ENCODE assay signal across 8 cellular contexts in genomic region chr16:19067349-19068236, GRCh38. TPM values are rescaled to one million over a fixed set of nuclear protein-coding genes. Genes with fewer than 3 reads are reported as not detected.
DNase-seq lines count a peak whose midpoint lies in the region; ATAC-seq, FAIRE-seq and TF ChIP-seq lines count a peak whose summit lies in the region.

COQ7 (plus strand) TSS chr16:19067614; CDS start chr16:19067665, 51 bp downstream.

- in situ Hi-C loops in HepG2 (cut with HindIII; ENCODE audit: extremely low pct_ligation_motif_present, low pct_unique_long_range_greater_than_20kb), result no loop called here

- H3K4me2 ChIP-seq in HepG2 (ENCODE audit: low read depth, low read length), result peak within 1 kb of the TSS; percentile 86

- TF ChIP-seq EP300 in HepG2 (IDR thresholded peaks at IDR 0.05; ENCODE audit: low read depth in 2 of 2, low read length in 2 of 2) (peak in 1 of 2 experiments; percentile 82; a peak in 1 of 4 replicates), HepG2 (CRISPR knock-in tag; IDR thresholded peaks at IDR 0.05; ENCODE audit: borderline replicate concordance) (no peak)

- no peaks in the 10 kb centered on the region for H4K20me1 ChIP-seq in HepG2 (ENCODE audit: insufficient read depth, low read length)

- H3K27me3 Mint-ChIP-seq in CD14-positive monocyte (ENCODE audit: low read depth in 3 of 3), result peaks cover 0 to 3% (median 2%) of the 10 kb centered on the region in 3 donors
- H3K27me3 Mint-ChIP-seq in activated CD4-positive, alpha-beta memory T cell treated with anti-CD3 and anti-CD28 coated beads for 36 hours, result no peaks in the 10 kb centered on the region

- intact Hi-C loops in CD14-positive monocyte (cut with micrococcal nuclease) (loop anchor here in 1 of 2 donors (5.0 to 10.0 kb wide), 4 partner anchors 265 to 647 kb away; partner anchors contain the start of genes ARL6IP1, CCP110, GDE1 and IQCK), HepG2 (cut with micrococcal nuclease; ENCODE audit: unreplicated experiment) (loop anchor here (2.0 kb wide), 1 partner anchor 267 kb away; the partner anchor contains the start of gene ARL6IP1)
- intact Hi-C loops in activated CD4-positive, alpha-beta memory T cell treated with anti-CD3 and anti-CD28 coated beads for 36 hours (cut with micrococcal nuclease), result loop anchor here (2.0 to 5.0 kb wide), 5 partner anchors 141 to 487 kb away; partner anchors contain the start of genes ARL6IP1, CCP110, GDE1 and SMG1

- H3K9ac ChIP-seq in HepG2 (ENCODE audit: insufficient read depth, low read depth, low read length), result peak within 1 kb of the TSS; percentile 98

- peaks cover 5 to 8% of the 10 kb centered on the region in 2 donors for H3K36me3 Mint-ChIP-seq in CD14-positive monocyte
- H3K36me3 Mint-ChIP-seq in activated CD4-positive, alpha-beta memory T cell treated with anti-CD3 and anti-CD28 coated beads for 36 hours, result peaks cover 3% of the 10 kb centered on the region

- no peaks in the 10 kb centered on the region for H3K9me3 Mint-ChIP-seq in CD14-positive monocyte
- H3K9me3 Mint-ChIP-seq in activated CD4-positive, alpha-beta memory T cell treated with anti-CD3 and anti-CD28 coated beads for 36 hours, result no peaks in the 10 kb centered on the region

- POLR2A ChIA-PET in activated CD4-positive, alpha-beta memory T cell treated with anti-CD3 and anti-CD28 coated beads for 36 hours (lab: Charles Lee), result interaction anchor here (0.9 to 1.6 kb wide), 3 partner anchors 18 to 456 kb away, joined by 3 to 5 read pairs (median 3); partner anchors contain the start of gene CCP110
- POLR2A ChIA-PET in HepG2 (lab: Yijun Ruan, JAX), result interaction anchor here (0.6 to 1.9 kb wide), 25 partner anchors 8 to 488 kb away, joined by 3 to 16 read pairs (median 4); partner anchors contain the start of genes ARL6IP1, ITPRIPL2, RPS15A and SMG1

- 1% methylated on average over 67 of the region's 68 CpGs for WGBS in HepG2 (ENCODE audit: low lambda C conversion rate)

- TF ChIP-seq RAD21 in HepG2 (CRISPR knock-in tag; IDR thresholded peaks at IDR 0.05), result peak; percentile 71

- TF ChIP-seq CTCF in CD14-positive monocyte (IDR thresholded peaks at IDR 0.05) (no peak), HepG2 (CRISPR knock-in tag; IDR thresholded peaks at IDR 0.05) (peak; percentile 19; the same call in 1 of the 2 replicates)

- peak; percentile 77 to 89 for TF ChIP-seq POLR2A in HepG2 (IDR thresholded peaks at IDR 0.05; ENCODE audit: insufficient read depth in 1 of 2, low read depth in 2 of 2, low read length in 2 of 2)

- CTCF ChIA-PET in activated CD4-positive, alpha-beta memory T cell treated with anti-CD3 and anti-CD28 coated beads for 36 hours (lab: Charles Lee), result interaction anchor here (1.1 to 3.5 kb wide), 2 partner anchors 18 to 488 kb away, joined by 4 to 14 read pairs; partner anchors contain the start of gene VPS35L
- CTCF ChIA-PET in HepG2 (lab: Yijun Ruan, JAX; ENCODE audit: low intra/inter-chr PET ratio, low total read pairs), result interaction anchor here (2.3 kb wide), 1 partner anchor 84 kb away, joined by 23 read pairs; the partner anchor contains the start of gene TMC7

- BruUV-seq in HepG2 (replicated peaks; lab: Mats Ljungman, UMichigan), result TSS peak; percentile 83

- H3K27ac Mint-ChIP-seq in CD14-positive monocyte, result peak within 1 kb of the TSS; percentile 98 to 99 (median 99)
- H3K27ac Mint-ChIP-seq in activated CD4-positive, alpha-beta memory T cell treated with anti-CD3 and anti-CD28 coated beads for 36 hours, result peak within 1 kb of the TSS; percentile 93

- no peaks in the 10 kb centered on the region for H3K9me3 ChIP-seq in HepG2 (ENCODE audit: low read length)

- FAIRE-seq in HepG2 (lab: Jason Lieb, UNC), result peak; percentile 99

- ATAC-seq in GM19438 (IDR thresholded peaks at IDR 0.05; ENCODE audit: low read depth, unreplicated experiment) (peak; percentile 89), HG03575 (IDR thresholded peaks at IDR 0.05; ENCODE audit: extremely low read depth, insufficient number of reproducible peaks, low FRiP score, unreplicated experiment) (peak; percentile 68), HepG2 (peak; percentile 93)

- peak within 1 kb of the TSS; percentile 66 to 87 (median 86) for H3K4me3 ChIP-seq in HepG2 (replicated peaks in 1 of 3; ENCODE audit: insufficient read depth in 1 of 3, low read depth in 2 of 3, low read length in 3 of 3)

- H3K79me2 ChIP-seq in HepG2 (ENCODE audit: insufficient read depth, low read length), result peaks cover 11% of the 10 kb centered on the region

- H3K27me3 ChIP-seq in HepG2 (ENCODE audit: control insufficient read depth in 1 of 2, insufficient read depth in 2 of 2, low read length in 2 of 2), result no peaks in the 10 kb centered on the region; a peak in 1 of 5 replicates

- peaks cover 17% of the 10 kb centered on the region for H3K4me1 Mint-ChIP-seq in CD14-positive monocyte
- peaks cover 7% of the 10 kb centered on the region for H3K4me1 Mint-ChIP-seq in activated CD4-positive, alpha-beta memory T cell treated with anti-CD3 and anti-CD28 coated beads for 36 hours (ENCODE audit: low read depth)

- H3K36me3 ChIP-seq in HepG2 (replicated peaks in 1 of 2; ENCODE audit: control insufficient read depth in 1 of 2, insufficient read depth in 2 of 2, low read length in 2 of 2), result peaks cover 3% of the 10 kb centered on the region in 2 experiments; a peak in 3 of 5 replicates

- H3K4me1 ChIP-seq in HepG2 (ENCODE audit: insufficient read depth, low read length), result peaks cover 24% of the 10 kb centered on the region

- DNase-seq in CD14-positive monocyte (ENCODE audit: low spot score) (peak; percentile 99), NCI-H82 treated with DMSO at 0.1 percent for 48 hours (lab: John Stamatoyannopoulos, UW; ENCODE audit: unreplicated experiment) (peak; percentile 98), dermis microvascular lymphatic vessel endothelial cell (ENCODE audit: low read depth in 2 of 2) (peak; percentile 100), HepG2 (ENCODE audit: low spot score) (peak; percentile 100)
- DNase-seq in activated CD4-positive, alpha-beta memory T cell treated with anti-CD3 and anti-CD28 coated beads for 36 hours, result peak; percentile 99
- peak; percentile 99 for DNase-seq in stimulated activated CD4-positive, alpha-beta T cell treated with anti-CD3 and anti-CD28 coated beads, Interleukin-4, amount 100 ng/mL, for 1 hour

- peak within 1 kb of the TSS; percentile 78 for H2AFZ ChIP-seq in HepG2 (ENCODE audit: low read length)

- H3K27ac ChIP-seq in HepG2 (ENCODE audit: extremely low read length, insufficient read depth, low read length), result peak within 1 kb of the TSS; percentile 96

- H3K4me3 Mint-ChIP-seq in CD14-positive monocyte, result peak within 1 kb of the TSS; percentile 82 to 89
- H3K4me3 Mint-ChIP-seq in activated CD4-positive, alpha-beta memory T cell treated with anti-CD3 and anti-CD28 coated beads for 36 hours, result peak within 1 kb of the TSS; percentile 91

TF ChIP-seq in HepG2, 621 proteins besides CTCF, POLR2A, EP300 and RAD21 (continues in another document):
- TF ChIP-seq ZNF333 (CRISPR knock-in tag; IDR thresholded peaks at IDR 0.05; ENCODE audit: borderline replicate concordance) (0 out of 2 replicates have a peak, but pooled peaks have one; percentile 61), RXRB (CRISPR knock-in tag; IDR thresholded peaks at IDR 0.05; ENCODE audit: borderline replicate concordance) (peak; percentile 51), ISX (CRISPR knock-in tag; conservative IDR thresholded peaks at IDR 0.05) (peak; percentile 83; the same call in 1 of the 2 replicates), ZNF230 (CRISPR knock-in tag; IDR thresholded peaks at IDR 0.05) (peak; percentile 84; the same call in 1 of the 2 replicates), ZNF670 (CRISPR knock-in tag; IDR thresholded peaks at IDR 0.05; ENCODE audit: borderline replicate concordance) (peak; percentile 13; the same call in 1 of the 2 replicates), PAX8 (CRISPR knock-in tag; IDR thresholded peaks at IDR 0.05; ENCODE audit: borderline replicate concordance) (peak; percentile 64; the same call in 1 of the 2 replicates), SNRNP70 (IDR thresholded peaks at IDR 0.05; ENCODE audit: low read depth, low read length) (no peak), AKAP8 (CRISPR knock-in tag; IDR thresholded peaks at IDR 0.05) (peak; percentile 91), KLF16 (CRISPR knock-in tag; IDR thresholded peaks at IDR 0.05) (peak in 1 of 2 experiments; percentile 68; a peak in 1 of 4 replicates), PHF20 (CRISPR knock-in tag; IDR thresholded peaks at IDR 0.05) (peak; percentile 99), DNMT3B (CRISPR knock-in tag; conservative IDR thresholded peaks at IDR 0.05) (no peak)

RNA-seq across cellular contexts. Expression of gene COQ7, which starts in this region (rescaled TPM):
- polyA plus RNA-seq in CD14-positive monocyte (10 to 100 TPM; 12.2 to 13.3 TPM), HepG2 (2011; rRNA removed) (16.3 and 20.1 TPM in 2 replicates)
- total RNA-seq in activated CD4-positive, alpha-beta memory T cell treated with anti-CD3 and anti-CD28 coated beads for 36 hours, result 10 to 100 TPM; 14.1 to 15.2 TPM
- total RNA-seq in dermis microvascular lymphatic vessel endothelial cell (16.8 and 28.8 TPM in 2 replicates), HepG2 (2016; rRNA removed; fragmentation: Illumina TruSeq; extraction: Trizol) (45.7 and 50.6 TPM in 2 replicates)
- total RNA-seq in HepG2 (2016; cell fraction: cytosol; rRNA removed; fragmentation: Illumina TruSeq; extraction: Trizol; ENCODE audit: low read depth), result 8.3 and 9.3 TPM in 2 replicates
- total RNA-seq in HepG2 (2016; cell fraction: insoluble cytoplasmic fraction; rRNA removed; fragmentation: Illumina TruSeq; extraction: Trizol), result 42.0 and 58.8 TPM in 2 replicates
- total RNA-seq in HepG2 (2016; cell fraction: membrane; rRNA removed; fragmentation: Illumina TruSeq; extraction: Trizol), result 17.4 and 19.5 TPM in 2 replicates
- total RNA-seq in HepG2 (2016; cell fraction: nucleus; rRNA removed; fragmentation: Illumina TruSeq; extraction: Trizol), result 25.7 and 30.2 TPM in 2 replicates
- polyA plus RNA-seq in HepG2 (2011; cell fraction: cytosol; rRNA removed), result 22.4 and 24.8 TPM in 2 replicates
- 21.8 and 23.8 TPM in 2 replicates for polyA plus RNA-seq in HepG2 (2011; cell fraction: nucleus; rRNA removed)
- polyA plus RNA-seq in HepG2 (2012), result 20.0 and 27.9 TPM in 2 replicates
- polyA plus RNA-seq in HepG2 (2016; cell fraction: cytosol; fragmentation: Illumina TruSeq; extraction: Trizol; ENCODE audit: low read depth), result 8.7 and 10.9 TPM in 2 replicates
- 48.9 and 53.9 TPM in 2 replicates for polyA plus RNA-seq in HepG2 (2016; cell fraction: insoluble cytoplasmic fraction; fragmentation: Illumina TruSeq; extraction: Trizol; ENCODE audit: low read depth)
- polyA plus RNA-seq in HepG2 (2016; cell fraction: membrane; fragmentation: Illumina TruSeq; extraction: Trizol; ENCODE audit: low read depth), result 14.7 and 15.1 TPM in 2 replicates
- 39.3 and 45.1 TPM in 2 replicates for polyA plus RNA-seq in HepG2 (2016; cell fraction: nucleus; fragmentation: Illumina TruSeq; extraction: Trizol; ENCODE audit: insufficient read depth, low read depth)
- polyA minus RNA-seq in HepG2 (2011; rRNA and poly(A)+ RNA removed; ENCODE audit: low replicate concordance), result 14.1 and 24.6 TPM in 2 replicates
- 13.8 and 14.6 TPM in 2 replicates for polyA minus RNA-seq in HepG2 (2011; cell fraction: cytosol; rRNA and poly(A)+ RNA removed)
- 52.5 and 60.9 TPM in 2 replicates for polyA minus RNA-seq in HepG2 (2011; cell fraction: nucleus; rRNA and poly(A)+ RNA removed)

Comparison
In these comparisons a context has a peak if more than half of its experiments do, and no peak if none do; other contexts are left out.
1. Peak in every context shown above with its lines: DNase-seq, ATAC-seq, H3K4me3 ChIP-seq and H3K27ac ChIP-seq.